11 cellular contexts compared by ENCODE assay signal in the genomic region with DNA sequence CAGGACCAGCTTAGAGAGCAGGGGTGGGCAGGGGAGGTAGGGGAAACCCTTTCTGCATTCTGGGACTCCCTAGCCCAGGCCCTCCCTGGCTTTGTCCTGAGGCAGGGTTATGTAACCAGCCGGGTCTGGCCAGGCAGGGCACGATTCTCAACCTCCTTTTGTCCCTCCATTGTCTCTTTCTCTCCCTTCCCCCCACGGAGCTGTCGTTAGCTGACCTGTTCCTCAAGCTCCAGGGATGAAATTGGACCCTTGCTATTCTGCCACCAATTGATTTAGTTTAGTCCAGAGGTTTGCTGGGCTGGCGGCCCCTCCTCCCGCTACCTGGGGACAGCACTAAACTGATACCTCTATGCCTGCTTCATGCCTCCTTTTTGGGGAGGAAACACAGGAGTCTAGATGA. TPM values are rescaled to one million over a fixed set of nuclear protein-coding genes. Genes with fewer than 3 reads are reported as not detected.
A peak's percentile ranks its signal among the peaks of the same experiment; 100 is the strongest.
DNase-seq lines count a peak whose midpoint lies in the region; ATAC-seq and TF ChIP-seq lines count a peak whose summit lies in the region.
"Had no signal": no experiment of that assay in that cellular context is flagged by ENCODE, and none has a peak within 500 bp of the region (broad histone marks: within the 10 kb centered on the region; RNA-seq: fewer than 3 reads in every experiment).

No MANE protein-coding gene starts in this region.

- H3K27me3 Mint-ChIP-seq in neural crest cell (ENCODE audit: low read depth): no peaks in the 10 kb centered on the region
- H3K27me3 Mint-ChIP-seq: activated naive CD4-positive, alpha-beta T cell treated with anti-CD3 and anti-CD28 coated beads, Interleukin-2, amount 50 U/mL, for 24 hours; stimulated activated naive CD8-positive, alpha-beta T cell treated with anti-CD3 and anti-CD28 coated beads, Interleukin-15, amount 100 ng/mL, for 72 hours had no signal

- H3K4me3 ChIP-seq in fibroblast of mammary gland (ENCODE audit: control insufficient read depth, low read depth, low read length) (peak overlapping the region; percentile 25), upper lobe of right lung (no peak overlapping the region)

- intact Hi-C loops in Right ventricle myocardium superior (cut with DNase I) (no loop called here), left cardiac atrium (cut with DNase I) (no loop called here), upper lobe of right lung (cut with DNase I) (no loop called here)

- H3K4me1 ChIP-seq in upper lobe of right lung: peaks cover 74% of the 10 kb centered on the region

- H3K4me3 Mint-ChIP-seq in neural crest cell: peak overlapping the region; percentile 67
- H3K4me3 Mint-ChIP-seq: activated naive CD4-positive, alpha-beta T cell treated with anti-CD3 and anti-CD28 coated beads, Interleukin-2, amount 50 U/mL, for 24 hours; stimulated activated naive CD8-positive, alpha-beta T cell treated with anti-CD3 and anti-CD28 coated beads, Interleukin-15, amount 100 ng/mL, for 72 hours had no signal

- TF ChIP-seq CTCF in fibroblast of mammary gland (conservative IDR thresholded peaks at IDR 0.05; ENCODE audit: control insufficient read depth, insufficient read depth, low read depth, low read length) (no peak), neural crest cell (conservative IDR thresholded peaks at IDR 0.05) (no peak), upper lobe of right lung (IDR thresholded peaks at IDR 0.05) (no peak)

- peak overlapping the region; percentile 93 for H3K27ac Mint-ChIP-seq in neural crest cell (ENCODE audit: unreplicated experiment)
- H3K27ac Mint-ChIP-seq: activated naive CD4-positive, alpha-beta T cell treated with anti-CD3 and anti-CD28 coated beads, Interleukin-2, amount 50 U/mL, for 24 hours; stimulated activated naive CD8-positive, alpha-beta T cell treated with anti-CD3 and anti-CD28 coated beads, Interleukin-15, amount 100 ng/mL, for 72 hours had no signal

- H3K36me3 ChIP-seq in upper lobe of right lung: no peaks in the 10 kb centered on the region

- DNase-seq in Right ventricle myocardium superior (no peak), left cardiac atrium (no peak), fibroblast of mammary gland (ENCODE audit: low read depth) (no peak), neural crest cell (ENCODE audit: low read depth, low spot score) (peak; percentile 12), upper lobe of right lung (no peak)
- DNase-seq in stimulated activated CD8-positive, alpha-beta memory T cell treated with anti-CD3 and anti-CD28 coated beads, Interleukin-4, amount 100 ng/mL, for 48 hours: no peak
- DNase-seq: NCI-H446 treated with DMSO at 0.1 percent for 48 hours; stimulated activated naive CD8-positive, alpha-beta T cell treated with anti-CD3 and anti-CD28 coated beads, Interleukin-15, amount 100 ng/mL, for 72 hours had no signal

- no peaks in the 10 kb centered on the region for H3K9me3 Mint-ChIP-seq in neural crest cell
- H3K9me3 Mint-ChIP-seq: activated naive CD4-positive, alpha-beta T cell treated with anti-CD3 and anti-CD28 coated beads, Interleukin-2, amount 50 U/mL, for 24 hours; stimulated activated naive CD8-positive, alpha-beta T cell treated with anti-CD3 and anti-CD28 coated beads, Interleukin-15, amount 100 ng/mL, for 72 hours had no signal

- H3K4me1 Mint-ChIP-seq in neural crest cell: peaks cover 66% of the 10 kb centered on the region
- H3K4me1 Mint-ChIP-seq: activated naive CD4-positive, alpha-beta T cell treated with anti-CD3 and anti-CD28 coated beads, Interleukin-2, amount 50 U/mL, for 24 hours; stimulated activated naive CD8-positive, alpha-beta T cell treated with anti-CD3 and anti-CD28 coated beads, Interleukin-15, amount 100 ng/mL, for 72 hours had no signal

- no peaks in the 10 kb centered on the region for H3K9me3 ChIP-seq in upper lobe of right lung

- no peaks in the 10 kb centered on the region for H3K27me3 ChIP-seq in upper lobe of right lung

- peak overlapping the region; percentile 69 for H3K27ac ChIP-seq in upper lobe of right lung

- H3K36me3 Mint-ChIP-seq in neural crest cell (ENCODE audit: low read depth): no peaks in the 10 kb centered on the region
- H3K36me3 Mint-ChIP-seq: activated naive CD4-positive, alpha-beta T cell treated with anti-CD3 and anti-CD28 coated beads, Interleukin-2, amount 50 U/mL, for 24 hours had no signal

- ATAC-seq in Right ventricle myocardium superior (ENCODE audit: poor library complexity): peak; percentile 29
- no peak for ATAC-seq in left cardiac atrium
- ATAC-seq in upper lobe of right lung: no peak
- no peak for ATAC-seq in HG02840 (IDR thresholded peaks at IDR 0.05; ENCODE audit: low FRiP score, unreplicated experiment)
- ATAC-seq in GM18909 (IDR thresholded peaks at IDR 0.05; ENCODE audit: poor library complexity, unreplicated experiment): no peak
- ATAC-seq: stimulated activated naive CD8-positive, alpha-beta T cell treated with anti-CD3 and anti-CD28 coated beads, Interleukin-15, amount 100 ng/mL, for 72 hours had no signal

RNA-seq across cellular contexts. Expression of a gene that starts 9.4 kb away (rescaled TPM):
- total RNA-seq in Right ventricle myocardium superior: 50.8 TPM
- 10 to 100 TPM; 59.3 to 71.2 TPM for total RNA-seq in left cardiac atrium
- total RNA-seq in neural crest cell: 108 and 112 TPM in 2 replicates
- 143 TPM for total RNA-seq in upper lobe of right lung

RNA-seq across cellular contexts. Expression of a gene that starts 49.0 kb away (rescaled TPM):
- total RNA-seq in Right ventricle myocardium superior: 1,133 TPM
- total RNA-seq in left cardiac atrium: 1,000 to 10,000 TPM; 1,239 to 1,275 TPM
- total RNA-seq in neural crest cell: 2,170 and 2,213 TPM in 2 replicates
- total RNA-seq in upper lobe of right lung: 1,578 TPM
